Comparison of ENCODE assay signal across 1 cellular context in the genomic region with DNA sequence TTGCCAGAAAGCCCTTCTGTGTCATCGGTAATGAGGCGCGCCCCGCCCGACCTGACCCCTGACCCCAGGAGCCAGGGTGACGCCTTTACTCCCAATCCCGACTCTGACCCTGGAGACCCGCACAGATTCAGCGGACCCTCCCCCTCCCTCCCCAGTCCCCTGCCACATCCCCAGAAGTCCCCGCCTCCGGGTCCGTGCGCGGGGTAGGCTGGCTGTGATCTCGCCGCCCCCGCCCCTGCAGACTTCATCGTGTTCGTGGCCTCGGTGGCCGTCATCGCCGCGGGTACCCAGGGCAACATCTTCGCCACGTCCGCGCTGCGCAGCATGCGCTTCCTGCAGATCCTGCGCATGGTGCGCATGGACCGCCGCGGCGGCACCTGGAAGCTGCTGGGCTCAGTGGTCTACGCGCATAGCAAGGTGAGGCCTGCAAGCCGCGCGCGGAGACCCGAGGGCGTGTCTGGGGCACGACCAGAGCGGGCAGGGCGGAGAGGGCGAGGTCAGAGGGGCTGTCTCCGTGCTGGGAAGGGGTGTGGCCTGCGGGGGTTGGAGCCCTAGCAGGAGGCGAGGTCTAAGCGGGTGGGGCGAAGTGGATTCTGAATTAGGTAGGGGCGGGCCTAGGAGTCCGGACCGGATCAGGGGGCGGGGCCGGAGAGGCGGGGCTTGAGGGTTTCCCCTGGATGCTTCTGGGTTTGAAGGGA.
TF ChIP-seq lines count a peak whose summit lies in the region.

No MANE protein-coding gene starts in this region.

TF ChIP-seq in HCT116, 20 proteins besides CTCF, POLR2A, EP300 and RAD21 (continued from another document):
- TF ChIP-seq YY1 (IDR thresholded peaks at IDR 0.05; ENCODE audit: extremely low read depth, insufficient replicate concordance, low read depth, low read length), result no peak
TF ChIP-seq in HCT116: peak in this region for 0.
